ENCODE assay signal across 8 cellular contexts in genomic region chr11:7571640-7572000, GRCh38. TPM values are rescaled to one million over a fixed set of nuclear protein-coding genes. Genes with fewer than 3 reads are reported as not detected.
DNase-seq lines count a peak whose midpoint lies in the region; ATAC-seq and TF ChIP-seq lines count a peak whose summit lies in the region.

No MANE protein-coding gene starts in this region.

- CTCF ChIA-PET in T-cell (lab: Charles Lee): interaction anchor here (0.5 to 0.9 kb wide), 3 partner anchors 11 to 1041 kb away, joined by 3 to 10 read pairs (median 3); no protein-coding TSS in a partner anchor

- H3K36me3 Mint-ChIP-seq in glutamatergic neuron (ENCODE audit: unreplicated experiment) (no peaks in the 10 kb centered on the region), T-cell (peaks cover 33% of the 10 kb centered on the region)

- H3K9me3 Mint-ChIP-seq in glutamatergic neuron (ENCODE audit: unreplicated experiment) (peaks cover 7% of the 10 kb centered on the region), T-cell (peaks cover 0 to 6% (median 0%) of the 10 kb centered on the region in 3 donors)

- peaks cover 15% of the 10 kb centered on the region for H3K4me1 Mint-ChIP-seq in glutamatergic neuron (ENCODE audit: low read depth, unreplicated experiment)
- peaks cover 19 to 33% (median 21%) of the 10 kb centered on the region in 3 donors for H3K4me1 Mint-ChIP-seq in T-cell

- no peak for DNase-seq in Right ventricle myocardium inferior (ENCODE audit: missing footprints)
- DNase-seq in cardiac septum (ENCODE audit: low spot score): no peak
- DNase-seq in NCI-H1417 (lab: John Stamatoyannopoulos, UW): peak; percentile 57 to 95 (median 79)
- peak; percentile 87 for DNase-seq in glutamatergic neuron
- peak; percentile 92 for DNase-seq in pons (ENCODE audit: low spot score)
- DNase-seq in T-cell: no peak

- H3K4me3 ChIP-seq in WI38 (ENCODE audit: low read depth, low read length): no peak overlapping the region

- H3K27me3 Mint-ChIP-seq in glutamatergic neuron (ENCODE audit: unreplicated experiment): no peaks in the 10 kb centered on the region
- peaks cover 0 to 20% of the 10 kb centered on the region in 2 donors for H3K27me3 Mint-ChIP-seq in T-cell

- ATAC-seq in Right ventricle myocardium inferior (peak; percentile 69), T-cell (replicated peaks in 1 of 4) (no peak), GM21367 (IDR thresholded peaks at IDR 0.05; ENCODE audit: unreplicated experiment) (no peak)

- TF ChIP-seq CTCF in WI38 (IDR thresholded peaks at IDR 0.05; ENCODE audit: low read depth, low read length) (peak; percentile 95), glutamatergic neuron (IDR thresholded peaks at IDR 0.05; ENCODE audit: partially characterized antibody, unreplicated experiment) (peak; percentile 92)

- peak overlapping the region; percentile 25 for H3K27ac Mint-ChIP-seq in glutamatergic neuron (ENCODE audit: unreplicated experiment)
- H3K27ac Mint-ChIP-seq in T-cell: no peak overlapping the region

- H3K4me3 Mint-ChIP-seq in glutamatergic neuron (ENCODE audit: unreplicated experiment) (peak overlapping the region; percentile 57), T-cell (no peak overlapping the region)

- POLR2A ChIA-PET in T-cell (lab: Charles Lee): no interaction called here

- intact Hi-C loops in Right ventricle myocardium inferior (cut with DNase I) (loop anchor here (1.0 to 10.0 kb wide), 3 partner anchors 59 to 113 kb away; partner anchors contain the start of gene PPFIBP2), cardiac septum (cut with DNase I) (loop anchor here (1.0 to 2.0 kb wide), 2 partner anchors 86 to 93 kb away; no protein-coding TSS in a partner anchor)

RNA-seq across cellular contexts. Expression of gene PPFIBP2, which starts 57.8 kb away (rescaled TPM):
- total RNA-seq in Right ventricle myocardium inferior (21.4 TPM), cardiac septum (14.9 TPM), glutamatergic neuron (ENCODE audit: unreplicated experiment) (1.5 TPM), T-cell (10 to 100 TPM; 12.5 to 46.6 (median 35.2) TPM)

Comparison
In these comparisons a context has a peak if more than half of its experiments do, and no peak if none do; other contexts are left out.
1. DNase-seq: peak in NCI-H1417 (3 of 3), glutamatergic neuron (single experiment) and pons (single experiment); none in Right ventricle myocardium inferior (single experiment), cardiac septum (single experiment) and T-cell (0 of 34).